ENCODE assay signal across 22 cellular contexts in genomic region chr2:66430906-66431619, GRCh38. TPM values are rescaled to one million over a fixed set of nuclear protein-coding genes. Genes with fewer than 3 reads are reported as not detected.
A peak's percentile ranks its signal among the peaks of the same experiment; 100 is the strongest.
DNase-seq lines count a peak whose midpoint lies in the region; ATAC-seq and TF ChIP-seq lines count a peak whose summit lies in the region.
"Had no signal": no experiment of that assay in that cellular context is flagged by ENCODE, and none has a peak within 500 bp of the region (broad histone marks: within the 10 kb centered on the region; RNA-seq: fewer than 3 reads in every experiment).

No MANE protein-coding gene starts in this region.

- H3K4me3 ChIP-seq in cardiac muscle cell (peak overlapping the region; percentile 94), esophagus muscularis mucosa (peak overlapping the region; percentile 18 to 81 (median 78)), uterus (no peak overlapping the region), HAP-1 (no peak overlapping the region)
- H3K4me3 ChIP-seq: A549, left lung, PC-9 had no signal

- H3K27me3 Mint-ChIP-seq in neural crest cell (ENCODE audit: low read depth), result peaks cover 87% of the 10 kb centered on the region

- H3K9me3 Mint-ChIP-seq in neural crest cell, result no peaks in the 10 kb centered on the region
- H3K9me3 Mint-ChIP-seq: activated naive CD8-positive, alpha-beta T cell treated with anti-CD3 and anti-CD28 coated beads, Interleukin-2, amount 10 ng/mL, durations not matched to agents 7 days and 5 days; activated T-helper 1 cell treated with anti-CD3 and anti-CD28 coated beads, Interleukin-12 subunit alpha, Interleukin-12 subunit beta, Interleukin-2, Interleukin-4 antibody, amounts not matched to agents 30 ng/mL and 10 ng/mL and 1 ng/mL, durations not matched to agents 14 hours and 24 hours and 36 hours; dendritic cell treated with granulocyte-macrophage colony-stimulating factor and Interleukin-4, amounts not matched to agents 40 ng/mL and 50 ng/mL, for 4 days had no signal

- H3K36me3 ChIP-seq in cardiac muscle cell, result no peaks in the 10 kb centered on the region
- no peaks in the 10 kb centered on the region for H3K36me3 ChIP-seq in esophagus muscularis mucosa
- H3K36me3 ChIP-seq in uterus, result no peaks in the 10 kb centered on the region
- no peaks in the 10 kb centered on the region for H3K36me3 ChIP-seq in HAP-1 (replicated peaks)
- H3K36me3 ChIP-seq: left lung, tibial artery had no signal

- no peak for ATAC-seq in Right ventricle myocardium inferior
- ATAC-seq: A549; activated CD4-positive, CD25-positive, alpha-beta regulatory T cell treated with anti-CD3 and anti-CD28 coated beads, Interleukin-2, amount 50 U/mL, for 24 hours; left lung; stimulated activated effector memory CD8-positive, alpha-beta T cell treated with anti-CD3 and anti-CD28 coated beads, Interleukin-12 subunit alpha, Interleukin-12 subunit beta, amount 100 ng/mL, for 72 hours had no signal

- TF ChIP-seq CTCF in cardiac muscle cell (IDR thresholded peaks at IDR 0.05; ENCODE audit: low read depth, low read length) (no peak), esophagus muscularis mucosa (IDR thresholded peaks at IDR 0.05) (no peak), neural crest cell (conservative IDR thresholded peaks at IDR 0.05) (no peak), uterus (IDR thresholded peaks at IDR 0.05) (no peak)

- in situ Hi-C loops in HAP-1 (cut with MboI; ENCODE audit: low sequenced_read_pairs), result loop anchor here (25.0 kb wide), 3 partner anchors 256 to 1031 kb away; no protein-coding TSS in a partner anchor

- TF ChIP-seq POLR2A in esophagus muscularis mucosa (IDR thresholded peaks at IDR 0.05; ENCODE audit: low read depth) (no peak), uterus (IDR thresholded peaks at IDR 0.05) (no peak)

- 23% methylated on average over 5 of the region's 5 CpGs for WGBS in esophagus muscularis mucosa

- DNase-seq in cardiac muscle cell (ENCODE audit: low read depth in 1 of 2, low spot score in 1 of 2), result no peak
- DNase-seq in Right ventricle myocardium inferior (ENCODE audit: missing footprints), result no peak
- DNase-seq in esophagus muscularis mucosa (ENCODE audit: extremely low spot score), result no peak
- no peak for DNase-seq in neural crest cell (ENCODE audit: low read depth, low spot score)
- DNase-seq in uterus, result peak; percentile 35 to 46
- DNase-seq in dedifferentiated amniotic fluid mesenchymal stem cell (ENCODE audit: extremely low spot score), result no peak
- no peak for DNase-seq in NCI-H2196 treated with DMSO at 0.1 percent for 48 hours (lab: John Stamatoyannopoulos, UW; ENCODE audit: unreplicated experiment)
- no peak for DNase-seq in HAP-1 (ENCODE audit: low spot score in 2 of 2)
- DNase-seq: activated naive CD8-positive, alpha-beta T cell treated with anti-CD3 and anti-CD28 coated beads, Interleukin-2, amount 10 ng/mL, durations not matched to agents 7 days and 5 days; left lung; NCI-H774; PC-9; SK-N-SH; T-helper 9 cell; tibial artery had no signal

- peak overlapping the region; percentile 99 for H3K27ac ChIP-seq in cardiac muscle cell
- H3K27ac ChIP-seq in esophagus muscularis mucosa (replicated peaks in 1 of 4), result peak overlapping the region; percentile 86 to 98 (median 93)
- H3K27ac ChIP-seq in uterus, result peak overlapping the region; percentile 96 to 100
- H3K27ac ChIP-seq: A549, C4-2B, PC-9, tibial artery had no signal

- no peak overlapping the region for H3K27ac Mint-ChIP-seq in neural crest cell (ENCODE audit: unreplicated experiment)
- H3K27ac Mint-ChIP-seq: activated naive CD8-positive, alpha-beta T cell treated with anti-CD3 and anti-CD28 coated beads, Interleukin-2, amount 10 ng/mL, durations not matched to agents 7 days and 5 days; activated T-helper 1 cell treated with anti-CD3 and anti-CD28 coated beads, Interleukin-12 subunit alpha, Interleukin-12 subunit beta, Interleukin-2, Interleukin-4 antibody, amounts not matched to agents 30 ng/mL and 10 ng/mL and 1 ng/mL, durations not matched to agents 14 hours and 24 hours and 36 hours; dendritic cell treated with granulocyte-macrophage colony-stimulating factor and Interleukin-4, amounts not matched to agents 40 ng/mL and 50 ng/mL, for 4 days; stimulated activated effector memory CD8-positive, alpha-beta T cell treated with anti-CD3 and anti-CD28 coated beads, Interleukin-12 subunit alpha, Interleukin-12 subunit beta, amount 100 ng/mL, for 72 hours had no signal

- H3K36me3 Mint-ChIP-seq in neural crest cell (ENCODE audit: low read depth), result peaks cover 3% of the 10 kb centered on the region
- H3K36me3 Mint-ChIP-seq: activated naive CD8-positive, alpha-beta T cell treated with anti-CD3 and anti-CD28 coated beads, Interleukin-2, amount 10 ng/mL, durations not matched to agents 7 days and 5 days; stimulated activated effector memory CD8-positive, alpha-beta T cell treated with anti-CD3 and anti-CD28 coated beads, Interleukin-12 subunit alpha, Interleukin-12 subunit beta, amount 100 ng/mL, for 72 hours had no signal

- H3K4me1 ChIP-seq in cardiac muscle cell (ENCODE audit: low read depth), result peaks cover 34% of the 10 kb centered on the region
- H3K4me1 ChIP-seq in esophagus muscularis mucosa, result peaks cover 2 to 65% (median 55%) of the 10 kb centered on the region in 4 donors
- no peaks in the 10 kb centered on the region for H3K4me1 ChIP-seq in uterus
- no peaks in the 10 kb centered on the region for H3K4me1 ChIP-seq in HAP-1

- H3K27me3 ChIP-seq in cardiac muscle cell (no peaks in the 10 kb centered on the region), esophagus muscularis mucosa (peaks cover 0 to 9% (median 0%) of the 10 kb centered on the region in 4 donors), uterus (no peaks in the 10 kb centered on the region), HAP-1 (ENCODE audit: low read depth) (peaks cover 28% of the 10 kb centered on the region)

- H3K9me3 ChIP-seq in cardiac muscle cell (ENCODE audit: low read depth) (no peaks in the 10 kb centered on the region), esophagus muscularis mucosa (no peaks in the 10 kb centered on the region), uterus (no peaks in the 10 kb centered on the region), HAP-1 (no peaks in the 10 kb centered on the region)
- H3K9me3 ChIP-seq: A549, left lung, SK-N-SH, tibial artery had no signal

- intact Hi-C loops in Right ventricle myocardium inferior (cut with DNase I) (loop anchor here (5.0 to 10.0 kb wide), 3 partner anchors 891 to 1411 kb away; no protein-coding TSS in a partner anchor), esophagus muscularis mucosa (cut with DNase I) (loop anchor here (5.0 kb wide), 3 partner anchors 786 to 1416 kb away; no protein-coding TSS in a partner anchor), uterus (cut with DNase I; ENCODE audit: low total_unique reads) (loop anchor here (10.0 kb wide), 1 partner anchor 1214 kb away; no protein-coding TSS in a partner anchor)

- no peak for TF ChIP-seq EP300 in esophagus muscularis mucosa (IDR thresholded peaks at IDR 0.05)

- H3K4me3 Mint-ChIP-seq in neural crest cell, result peak overlapping the region; percentile 72
- H3K4me3 Mint-ChIP-seq: activated naive CD8-positive, alpha-beta T cell treated with anti-CD3 and anti-CD28 coated beads, Interleukin-2, amount 10 ng/mL, durations not matched to agents 7 days and 5 days; activated T-helper 1 cell treated with anti-CD3 and anti-CD28 coated beads, Interleukin-12 subunit alpha, Interleukin-12 subunit beta, Interleukin-2, Interleukin-4 antibody, amounts not matched to agents 30 ng/mL and 10 ng/mL and 1 ng/mL, durations not matched to agents 14 hours and 24 hours and 36 hours; dendritic cell treated with granulocyte-macrophage colony-stimulating factor and Interleukin-4, amounts not matched to agents 40 ng/mL and 50 ng/mL, for 4 days; stimulated activated effector memory CD8-positive, alpha-beta T cell treated with anti-CD3 and anti-CD28 coated beads, Interleukin-12 subunit alpha, Interleukin-12 subunit beta, amount 100 ng/mL, for 72 hours had no signal

- H3K4me1 Mint-ChIP-seq in neural crest cell, result peaks cover 48% of the 10 kb centered on the region

RNA-seq across cellular contexts. Expression of gene MEIS1, which starts 3.9 kb away (rescaled TPM):
- total RNA-seq in cardiac muscle cell (92.6 and 115 TPM in 2 replicates), Right ventricle myocardium inferior (40.1 TPM), esophagus muscularis mucosa (100 to 1,000 TPM in 3 of 4 donors, 10 to 100 TPM in 1; 89.8 to 166 (median 132) TPM), neural crest cell (101 and 107 TPM in 2 replicates), uterus (100 to 1,000 TPM; 110 to 418 (median 233) TPM)
- 121 and 149 TPM in 2 replicates for polyA plus RNA-seq in cardiac muscle cell
- total RNA-seq: activated CD8-positive, alpha-beta memory T cell treated with anti-CD3 and anti-CD28 coated beads for 36 hours; activated naive CD8-positive, alpha-beta T cell treated with anti-CD3 and anti-CD28 coated beads, Interleukin-2, amount 10 ng/mL, durations not matched to agents 7 days and 5 days; activated T-helper 1 cell treated with anti-CD3 and anti-CD28 coated beads, Interleukin-12 subunit alpha, Interleukin-12 subunit beta, Interleukin-2, Interleukin-4 antibody, amounts not matched to agents 30 ng/mL and 10 ng/mL and 1 ng/mL, durations not matched to agents 14 hours and 24 hours and 36 hours had no signal

Comparison
In these comparisons a context has a peak if more than half of its experiments do, and no peak if none do; other contexts are left out.
1. DNase-seq: peak in uterus (2 of 2); none in cardiac muscle cell (0 of 2), Right ventricle myocardium inferior (single experiment), esophagus muscularis mucosa (single experiment), neural crest cell (single experiment), dedifferentiated amniotic fluid mesenchymal stem cell (single experiment), NCI-H2196 treated with DMSO at 0.1 percent for 48 hours (single experiment) and HAP-1 (0 of 2).
2. H3K4me3 ChIP-seq: peak in cardiac muscle cell (single experiment) and esophagus muscularis mucosa (4 of 4); none in uterus (0 of 2) and HAP-1 (single experiment).
3. Peak in every context shown above with its lines, with median percentiles within 50 percentile points of each other: H3K27ac ChIP-seq.